In genomic region chr17:73953206-73954033, GRCh38 we compare ENCODE assay signal across 15 cellular contexts.
DNase-seq lines count a peak whose midpoint lies in the region; ATAC-seq, FAIRE-seq and TF ChIP-seq lines count a peak whose summit lies in the region.
"Had no signal": no experiment of that assay in that cellular context is flagged by ENCODE, and none has a peak within 500 bp of the region (broad histone marks: within the 10 kb centered on the region; RNA-seq: fewer than 3 reads in every experiment).

No MANE protein-coding gene starts in this region.

- H3K9me3 Mint-ChIP-seq in endodermal cell (no peaks in the 10 kb centered on the region), neural progenitor cell (no peaks in the 10 kb centered on the region)

- no peaks in the 10 kb centered on the region for H4K20me1 ChIP-seq in neural progenitor cell (ENCODE audit: low read depth)

- 76 to 90% methylated on average over 10 to 12 of the region's 12 CpGs for WGBS in endodermal cell (ENCODE audit: insufficient coverage in 1 of 2, insufficient read length in 1 of 2), 2 experiments

- H3K27ac ChIP-seq in endodermal cell (ENCODE audit: low read depth, low read length) (no peak overlapping the region), neural progenitor cell (no peak overlapping the region)
- H3K27ac ChIP-seq: heart right ventricle, right lobe of liver had no signal

- no peak overlapping the region for H3K9ac ChIP-seq in endodermal cell (ENCODE audit: extremely low read depth, low read length, poor library complexity, severe bottlenecking)
- H3K9ac ChIP-seq in neural progenitor cell, result no peak overlapping the region

- H3K9me3 ChIP-seq in endodermal cell (ENCODE audit: control insufficient read depth, low read length) (no peaks in the 10 kb centered on the region), neural progenitor cell (ENCODE audit: low read depth) (no peaks in the 10 kb centered on the region)
- H3K9me3 ChIP-seq: heart right ventricle, mucosa of descending colon, right lobe of liver had no signal

- no peak overlapping the region for H2AFZ ChIP-seq in neural progenitor cell (replicated peaks)

- H3K4me1 ChIP-seq in endodermal cell (ENCODE audit: control insufficient read depth, insufficient read depth, low read length) (peaks cover 14% of the 10 kb centered on the region), neural progenitor cell (peaks cover 6% of the 10 kb centered on the region)
- H3K4me1 ChIP-seq: right lobe of liver had no signal

- H3K4me3 Mint-ChIP-seq in endodermal cell (no peak overlapping the region), neural progenitor cell (no peak overlapping the region)

- peaks cover 28% of the 10 kb centered on the region for H3F3A ChIP-seq in neural progenitor cell (ENCODE audit: low read depth)

- FAIRE-seq in D721Med (lab: Jason Lieb, UNC) (peak; percentile 93), HTR-8/SVneo (lab: Jason Lieb, UNC) (peak; percentile 94), GM19239 (lab: Jason Lieb, UNC) (no peak)

- ATAC-seq in HG02981 (IDR thresholded peaks at IDR 0.05; ENCODE audit: unreplicated experiment) (no peak), GM18520 (IDR thresholded peaks at IDR 0.05; ENCODE audit: unreplicated experiment) (no peak)

- no peaks in the 10 kb centered on the region for H3K79me2 ChIP-seq in neural progenitor cell (ENCODE audit: low read depth)

- H3K27ac Mint-ChIP-seq in endodermal cell (no peak overlapping the region), neural progenitor cell (no peak overlapping the region)

- TF ChIP-seq CTCF in D721Med (IDR thresholded peaks at IDR 0.05; ENCODE audit: insufficient read depth, missing control alignments) (no peak), endodermal cell (conservative IDR thresholded peaks at IDR 0.05) (no peak), neural progenitor cell (IDR thresholded peaks at IDR 0.05) (no peak)

- H3K4me2 ChIP-seq in neural progenitor cell, result peak overlapping the region; percentile 86

- H3K36me3 ChIP-seq in endodermal cell (ENCODE audit: control insufficient read depth, insufficient read depth, low read length) (no peaks in the 10 kb centered on the region), neural progenitor cell (no peaks in the 10 kb centered on the region)
- H3K36me3 ChIP-seq: heart right ventricle, right lobe of liver had no signal

- H3K36me3 Mint-ChIP-seq in endodermal cell (ENCODE audit: low read depth) (no peaks in the 10 kb centered on the region), neural progenitor cell (no peaks in the 10 kb centered on the region)

- H3K27me3 ChIP-seq in endodermal cell (ENCODE audit: control insufficient read depth, insufficient read depth, low read length, poor library complexity, severe bottlenecking) (peaks cover 31% of the 10 kb centered on the region), neural progenitor cell (no peaks in the 10 kb centered on the region)

- H3K4me1 Mint-ChIP-seq in endodermal cell (peaks cover 19% of the 10 kb centered on the region), neural progenitor cell (peaks cover 23% of the 10 kb centered on the region)

- H3K4me3 ChIP-seq in endodermal cell (ENCODE audit: low read length), result no peak overlapping the region
- peak overlapping the region; percentile 56 for H3K4me3 ChIP-seq in neural progenitor cell
- H3K4me3 ChIP-seq: mucosa of descending colon, right lobe of liver had no signal

- DNase-seq in D721Med (ENCODE audit: insufficient read length, low spot score) (no peak), HTR-8/SVneo (ENCODE audit: insufficient read length, low spot score) (no peak), endodermal cell (peak; percentile 17), neural progenitor cell (ENCODE audit: low spot score) (no peak), GM19239 (ENCODE audit: insufficient read length, low spot score) (no peak)
- DNase-seq: NCI-H1436 treated with DMSO at 0.1 percent for 48 hours; NCI-H345; NK-92 treated with Interleukin-12 subunit alpha and Interleukin-12 subunit beta, amount 100 ng/mL, for 24 hours; occipital lobe; stimulated activated naive CD4-positive, alpha-beta T cell treated with Interleukin-2 at 50 U/mL for 16 hours had no signal

- peaks cover 39% of the 10 kb centered on the region for H3K27me3 Mint-ChIP-seq in endodermal cell (ENCODE audit: insufficient read depth)
- H3K27me3 Mint-ChIP-seq in neural progenitor cell (ENCODE audit: insufficient read depth, low read depth), result no peaks in the 10 kb centered on the region
